ENCODE assay signal across 14 cellular contexts in genomic region chr3:12370758-12371157, GRCh38.
DNase-seq lines count a peak whose midpoint lies in the region; ATAC-seq, FAIRE-seq and TF ChIP-seq lines count a peak whose summit lies in the region.
"Had no signal": no experiment of that assay in that cellular context is flagged by ENCODE, and none has a peak within 500 bp of the region (broad histone marks: within the 10 kb centered on the region; RNA-seq: fewer than 3 reads in every experiment).

No MANE protein-coding gene starts in this region.

- intact Hi-C loops in Right ventricle myocardium superior (cut with DNase I) (no loop called here), cardiac septum (cut with DNase I) (no loop called here), upper lobe of right lung (cut with DNase I) (no loop called here)

- no peak overlapping the region for H3K4me3 Mint-ChIP-seq in stimulated activated memory B cell treated with anti-CD40 and anti-IgM and Interleukin-4, amounts not matched to agents 10 μg/mL and 1 μg/mL and 100 μg/mL, for 72 hours
- H3K4me3 Mint-ChIP-seq: effector memory CD8-positive, alpha-beta T cell; T-cell had no signal

- H3K27me3 ChIP-seq in bronchial epithelial cell (ENCODE audit: control insufficient read depth, insufficient read depth, low read length) (no peaks in the 10 kb centered on the region), upper lobe of right lung (peaks cover 5% of the 10 kb centered on the region)

- H3K27ac ChIP-seq in upper lobe of right lung = no peak overlapping the region

- no peaks in the 10 kb centered on the region for H3K36me3 Mint-ChIP-seq in stimulated activated memory B cell treated with anti-CD40 and anti-IgM and Interleukin-4, amounts not matched to agents 10 μg/mL and 1 μg/mL and 100 μg/mL, for 72 hours
- H3K36me3 Mint-ChIP-seq: T-cell had no signal

- H3K27me3 Mint-ChIP-seq in stimulated activated memory B cell treated with anti-CD40 and anti-IgM and Interleukin-4, amounts not matched to agents 10 μg/mL and 1 μg/mL and 100 μg/mL, for 72 hours = peaks cover 39% of the 10 kb centered on the region

- H3K4me1 Mint-ChIP-seq in stimulated activated memory B cell treated with anti-CD40 and anti-IgM and Interleukin-4, amounts not matched to agents 10 μg/mL and 1 μg/mL and 100 μg/mL, for 72 hours = no peaks in the 10 kb centered on the region
- H3K4me1 Mint-ChIP-seq: T-cell had no signal

- H3K36me3 ChIP-seq in bronchial epithelial cell (ENCODE audit: control insufficient read depth, insufficient read depth, low read length) (no peaks in the 10 kb centered on the region), upper lobe of right lung (no peaks in the 10 kb centered on the region)

- H3K9me3 Mint-ChIP-seq in stimulated activated memory B cell treated with anti-CD40 and anti-IgM and Interleukin-4, amounts not matched to agents 10 μg/mL and 1 μg/mL and 100 μg/mL, for 72 hours = peaks cover 5% of the 10 kb centered on the region
- H3K9me3 Mint-ChIP-seq: effector memory CD8-positive, alpha-beta T cell had no signal

- no peak for DNase-seq in Right ventricle myocardium superior
- DNase-seq in cardiac septum (ENCODE audit: low spot score) = no peak
- peak; percentile 11 for DNase-seq in bronchial epithelial cell (ENCODE audit: low read depth)
- peak; percentile 67 for DNase-seq in iPS-NIHi11 (ENCODE audit: low spot score)
- no peak for DNase-seq in upper lobe of right lung
- DNase-seq in activated T-cell treated with anti-CD3 and anti-CD28 coated beads, Interleukin-2, amount 50 U/mL, for 1 hour = no peak
- DNase-seq: activated CD8-positive, alpha-beta memory T cell treated with anti-CD3 and anti-CD28 coated beads for 24 hours; effector memory CD8-positive, alpha-beta T cell; MV-4-11; NCI-H526 treated with DMSO at 0.1 percent for 48 hours; stimulated activated naive CD4-positive, alpha-beta T cell treated with Interleukin-2 at 50 U/mL for 16 hours; T-cell had no signal

- peak; percentile 50 for ATAC-seq in Right ventricle myocardium superior (ENCODE audit: poor library complexity)
- ATAC-seq in upper lobe of right lung = peak; percentile 66
- ATAC-seq in stimulated activated memory B cell treated with anti-CD40 and anti-IgM and Interleukin-4, amounts not matched to agents 10 μg/mL and 1 μg/mL and 100 μg/mL, for 72 hours = no peak
- no peak for ATAC-seq in HG02798 (IDR thresholded peaks at IDR 0.05; ENCODE audit: poor library complexity, unreplicated experiment)
- ATAC-seq: effector memory CD8-positive, alpha-beta T cell; T-cell had no signal

- TF ChIP-seq CTCF in bronchial epithelial cell (IDR thresholded peaks at IDR 0.05; ENCODE audit: insufficient read depth, low read length, severe bottlenecking) (no peak), upper lobe of right lung (IDR thresholded peaks at IDR 0.05) (peak; percentile 31)

- H3K27ac Mint-ChIP-seq in stimulated activated memory B cell treated with anti-CD40 and anti-IgM and Interleukin-4, amounts not matched to agents 10 μg/mL and 1 μg/mL and 100 μg/mL, for 72 hours = no peak overlapping the region
- H3K27ac Mint-ChIP-seq: effector memory CD8-positive, alpha-beta T cell; T-cell had no signal

- H3K4me1 ChIP-seq in upper lobe of right lung = peaks cover 4% of the 10 kb centered on the region

- FAIRE-seq in bronchial epithelial cell (lab: Jason Lieb, UNC) = no peak

- no peaks in the 10 kb centered on the region for H3K9me3 ChIP-seq in upper lobe of right lung

- H3K4me3 ChIP-seq in bronchial epithelial cell (ENCODE audit: low read depth, low read length) (no peak overlapping the region), upper lobe of right lung (no peak overlapping the region)

Comparison
In these comparisons a context has a peak if more than half of its experiments do, and no peak if none do; other contexts are left out.
1. ATAC-seq: peak in Right ventricle myocardium superior (single experiment) and upper lobe of right lung (single experiment); none in stimulated activated memory B cell treated with anti-CD40 and anti-IgM and Interleukin-4, amounts not matched to agents 10 μg/mL and 1 μg/mL and 100 μg/mL, for 72 hours (single experiment) and HG02798 (single experiment).
2. DNase-seq: peak in bronchial epithelial cell (single experiment) and iPS-NIHi11 (single experiment); none in Right ventricle myocardium superior (single experiment), cardiac septum (single experiment), upper lobe of right lung (single experiment) and activated T-cell treated with anti-CD3 and anti-CD28 coated beads, Interleukin-2, amount 50 U/mL, for 1 hour (single experiment).